Comparison of ENCODE assay signal across 17 cellular contexts in genomic region chr5:61731267-61731945, GRCh38.
DNase-seq lines count a peak whose midpoint lies in the region; ATAC-seq and TF ChIP-seq lines count a peak whose summit lies in the region.
"Had no signal": no experiment of that assay in that cellular context is flagged by ENCODE, and none has a peak within 500 bp of the region (broad histone marks: within the 10 kb centered on the region; RNA-seq: fewer than 3 reads in every experiment).

No MANE protein-coding gene starts in this region.

- H3K4me3 ChIP-seq in HEK293 (ENCODE audit: low read depth, low read length) (no peak overlapping the region), muscle layer of duodenum (ENCODE audit: low read depth in 1 of 2, low read length in 2 of 2) (no peak overlapping the region), upper lobe of left lung (no peak overlapping the region)
- H3K4me3 ChIP-seq: BLaER1 treated with 17β-estradiol and CSF1 and Interleukin-3, amounts not matched to agents 10 nM and 100 nM; SJCRH30 had no signal

- H3K27me3 ChIP-seq in muscle layer of duodenum (ENCODE audit: low read depth, low read length) (no peaks in the 10 kb centered on the region), upper lobe of left lung (no peaks in the 10 kb centered on the region)
- H3K27me3 ChIP-seq: BLaER1 treated with 17β-estradiol and CSF1 and Interleukin-3, amounts not matched to agents 10 nM and 100 nM; SJCRH30 had no signal

- TF ChIP-seq CTCF in HEK293 (tag by site-specific recombination; IDR thresholded peaks at IDR 0.05) (no peak), progenitor cell of endocrine pancreas (IDR thresholded peaks at IDR 0.05; ENCODE audit: unreplicated experiment) (no peak), upper lobe of left lung (IDR thresholded peaks at IDR 0.05) (no peak), GM10266 (IDR thresholded peaks at IDR 0.05; ENCODE audit: control insufficient read depth, insufficient read depth, low read depth, missing control alignments) (no peak)

- no peak for DNase-seq in progenitor cell of endocrine pancreas (ENCODE audit: low spot score, unreplicated experiment)
- DNase-seq in upper lobe of left lung: no peak
- no peak for DNase-seq in NCI-H2227 treated with DMSO at 0.1 percent for 48 hours (lab: John Stamatoyannopoulos, UW)
- DNase-seq in GM10266 (ENCODE audit: extremely low spot score): no peak
- DNase-seq: CD8-positive, alpha-beta memory T cell; DND-41; NCI-H187 treated with DMSO at 0.1 percent for 48 hours; NCI-H2171; NCI-H446 treated with DMSO at 0.1 percent for 48 hours; NCI-H774; PC-3; SJCRH30 had no signal

- no peak for TF ChIP-seq EP300 in upper lobe of left lung (IDR thresholded peaks at IDR 0.05)

- H3K27me3 Mint-ChIP-seq in progenitor cell of endocrine pancreas: peaks cover 6% of the 10 kb centered on the region

- ATAC-seq in upper lobe of left lung (ENCODE audit: low FRiP score in 2 of 2) (no peak), HG03025 (IDR thresholded peaks at IDR 0.05; ENCODE audit: low FRiP score, unreplicated experiment) (no peak)
- ATAC-seq: PC-3 had no signal

- POLR2A ChIA-PET in HEK293 (lab: Yijun Ruan, JAX): no interaction called here

- H3K4me1 ChIP-seq in HEK293 (ENCODE audit: control insufficient read depth, insufficient read depth, low read length) (no peaks in the 10 kb centered on the region), muscle layer of duodenum (ENCODE audit: control insufficient read depth in 1 of 2, insufficient read depth in 2 of 2, low read length in 2 of 2) (peaks cover 0 to 9% of the 10 kb centered on the region in 2 donors), upper lobe of left lung (no peaks in the 10 kb centered on the region)
- H3K4me1 ChIP-seq: SJCRH30 had no signal

- WGBS in upper lobe of left lung, 2 donors: 59 to 77% methylated on average over 5 to 6 of the region's 6 CpGs

- peaks cover 39% of the 10 kb centered on the region for H3K4me1 Mint-ChIP-seq in progenitor cell of endocrine pancreas (ENCODE audit: low read depth)
- H3K4me1 Mint-ChIP-seq: CD8-positive, alpha-beta memory T cell had no signal

- no peaks in the 10 kb centered on the region for H3K36me3 Mint-ChIP-seq in progenitor cell of endocrine pancreas (ENCODE audit: insufficient read depth)
- H3K36me3 Mint-ChIP-seq: CD8-positive, alpha-beta memory T cell had no signal

- H3K27ac Mint-ChIP-seq in progenitor cell of endocrine pancreas: peak overlapping the region; percentile 87

- no peaks in the 10 kb centered on the region for H3K36me3 ChIP-seq in HEK293 (ENCODE audit: control insufficient read depth in 2 of 2, insufficient read depth in 1 of 2, low read length in 2 of 2)
- H3K36me3 ChIP-seq in muscle layer of duodenum (ENCODE audit: control insufficient read depth in 1 of 2, insufficient read depth in 2 of 2, low read length in 2 of 2): no peaks in the 10 kb centered on the region
- H3K36me3 ChIP-seq in upper lobe of left lung: no peaks in the 10 kb centered on the region
- H3K36me3 ChIP-seq: BLaER1 treated with 17β-estradiol and CSF1 and Interleukin-3, amounts not matched to agents 10 nM and 100 nM; SJCRH30 had no signal

- no peak for TF ChIP-seq POLR2A in upper lobe of left lung (IDR thresholded peaks at IDR 0.05)

- CTCF ChIA-PET in HEK293 (lab: Yijun Ruan, JAX): interaction anchor here (0.6 kb wide), 1 partner anchor 938 kb away, joined by 5 read pairs; no protein-coding TSS in a partner anchor

- no peak overlapping the region for H3K4me3 Mint-ChIP-seq in progenitor cell of endocrine pancreas (ENCODE audit: low read depth)
- H3K4me3 Mint-ChIP-seq: CD8-positive, alpha-beta memory T cell had no signal

- no peaks in the 10 kb centered on the region for H3K9me3 Mint-ChIP-seq in progenitor cell of endocrine pancreas (ENCODE audit: low read depth)

- no peaks in the 10 kb centered on the region for H3K9me3 ChIP-seq in HEK293 (ENCODE audit: control insufficient read depth, insufficient read depth, low read depth, low read length)
- H3K9me3 ChIP-seq in muscle layer of duodenum (ENCODE audit: control insufficient read depth in 1 of 2, low read length in 2 of 2): no peaks in the 10 kb centered on the region
- no peaks in the 10 kb centered on the region for H3K9me3 ChIP-seq in upper lobe of left lung
- H3K9me3 ChIP-seq: BLaER1 treated with 17β-estradiol and CSF1 and Interleukin-3, amounts not matched to agents 10 nM and 100 nM; SJCRH30 had no signal

- H3K27ac ChIP-seq in HEK293 (ENCODE audit: extremely low read depth, low read depth, low read length) (no peak overlapping the region), cingulate gyrus (ENCODE audit: low read depth, low read length) (peak overlapping the region; percentile 2), muscle layer of duodenum (ENCODE audit: low read length) (peak overlapping the region; percentile 72), upper lobe of left lung (no peak overlapping the region)
- H3K27ac ChIP-seq: BLaER1 treated with 17β-estradiol and CSF1 and Interleukin-3, amounts not matched to agents 10 nM and 100 nM; SJCRH30 had no signal

TF ChIP-seq in HEK293, 187 proteins besides CTCF, POLR2A, EP300 and RAD21:
- TF ChIP-seq ZNF174 (tag by site-specific recombination; IDR thresholded peaks at IDR 0.05) (no peak), TCF7L2 (IDR thresholded peaks at IDR 0.05; ENCODE audit: borderline replicate concordance, low read depth, low read length) (no peak), SCRT2 (tag by site-specific recombination; IDR thresholded peaks at IDR 0.05) (no peak), ZNF366 (tag by site-specific recombination; conservative IDR thresholded peaks at IDR 0.05) (peak; percentile 37; the same call in 1 of the 2 replicates), PRDM1 (tag by site-specific recombination; IDR thresholded peaks at IDR 0.05) (peak; percentile 97), ZNF112 (tag by site-specific recombination; IDR thresholded peaks at IDR 0.05) (no peak), ZNF433 (tag by site-specific recombination; IDR thresholded peaks at IDR 0.05; ENCODE audit: low read depth) (no peak), KLF1 (tag by site-specific recombination; IDR thresholded peaks at IDR 0.05) (no peak), INSM2 (tag by site-specific recombination; IDR thresholded peaks at IDR 0.05) (no peak), ZNF596 (tag by site-specific recombination; IDR thresholded peaks at IDR 0.05) (peak; percentile 94)

Comparison
In these comparisons a context has a peak if more than half of its experiments do, and no peak if none do; other contexts are left out.
1. H3K27ac ChIP-seq: peak in cingulate gyrus (single experiment) and muscle layer of duodenum (single experiment); none in HEK293 (single experiment) and upper lobe of left lung (0 of 4).